In the genomic region with DNA sequence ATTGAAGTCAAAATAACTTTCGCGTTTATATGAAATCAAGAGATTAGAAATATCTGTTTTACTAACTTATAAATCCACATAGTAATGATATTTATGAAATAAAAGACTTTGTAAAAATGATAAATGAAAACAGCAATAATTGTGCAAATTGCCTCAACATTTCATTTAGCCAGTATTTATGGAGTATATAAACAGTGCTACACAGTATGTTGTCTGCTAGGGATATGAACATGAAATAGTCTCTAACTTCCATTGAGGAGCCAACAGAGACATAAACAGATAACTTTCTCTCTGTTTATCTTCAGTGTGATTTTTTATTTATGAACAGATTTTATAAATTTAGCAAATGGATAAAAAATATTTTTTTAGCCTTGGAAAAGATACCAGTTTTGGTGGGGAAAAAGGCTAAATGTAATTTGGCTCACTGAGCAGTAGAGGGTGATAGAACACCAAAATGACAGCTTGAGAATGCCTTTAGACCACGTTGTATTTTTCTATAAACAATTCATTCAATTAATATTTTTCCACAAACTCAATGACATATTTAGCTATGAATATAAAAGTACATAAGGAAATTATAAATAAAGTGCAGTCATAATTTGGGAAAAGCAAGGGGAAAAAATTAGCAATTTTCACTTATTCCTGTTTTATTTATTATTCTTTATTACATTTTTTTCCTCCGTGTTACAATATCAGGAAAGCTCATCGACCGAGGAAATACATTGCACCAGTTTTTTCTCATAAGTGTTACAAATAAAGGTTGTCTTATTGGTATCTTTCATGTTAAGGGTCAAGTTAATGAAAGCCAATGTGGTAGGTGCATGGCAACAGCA, we compare ENCODE assay signal across 8 cellular contexts. TPM values are rescaled to one million over a fixed set of nuclear protein-coding genes. Genes with fewer than 3 reads are reported as not detected.
DNase-seq lines count a peak whose midpoint lies in the region; TF ChIP-seq lines count a peak whose summit lies in the region.

No MANE protein-coding gene starts in this region.

- TF ChIP-seq POLR2A in Peyer's patch (IDR thresholded peaks at IDR 0.05) (no peak), esophagus squamous epithelium (IDR thresholded peaks at IDR 0.05) (no peak)

- H3K9me3 ChIP-seq in Peyer's patch = no peaks in the 10 kb centered on the region
- H3K9me3 ChIP-seq in esophagus squamous epithelium = no peaks in the 10 kb centered on the region
- no peaks in the 10 kb centered on the region for H3K9me3 ChIP-seq in neutrophil

- H3K4me3 ChIP-seq in Peyer's patch = no peak overlapping the region
- no peak overlapping the region for H3K4me3 ChIP-seq in esophagus squamous epithelium
- no peak overlapping the region for H3K4me3 ChIP-seq in neutrophil (ENCODE audit: low read depth in 1 of 2, low read length in 1 of 2)

- H3K27me3 ChIP-seq in Peyer's patch = no peaks in the 10 kb centered on the region
- H3K27me3 ChIP-seq in esophagus squamous epithelium = peaks cover 0 to 4% (median 0%) of the 10 kb centered on the region in 4 donors
- H3K27me3 ChIP-seq in neutrophil = no peaks in the 10 kb centered on the region

- H3K27ac ChIP-seq in Peyer's patch = no peak overlapping the region
- H3K27ac ChIP-seq in esophagus squamous epithelium = no peak overlapping the region
- no peak overlapping the region for H3K27ac ChIP-seq in neutrophil

- 38 to 46% methylated on average over 6 of the region's 6 CpGs for WGBS in esophagus squamous epithelium, 2 donors

- intact Hi-C loops in esophagus squamous epithelium (cut with DNase I) = loop anchor here (5.0 kb wide), 2 partner anchors 50 to 130 kb away; a partner anchor contains a TSS

- TF ChIP-seq CTCF in Peyer's patch (IDR thresholded peaks at IDR 0.05) (peak; percentile 63 to 96 (median 92)), esophagus squamous epithelium (IDR thresholded peaks at IDR 0.05) (peak; percentile 48 to 87 (median 78)), neutrophil (IDR thresholded peaks at IDR 0.05) (peak; percentile 45)

- no peaks in the 10 kb centered on the region for H3K4me1 ChIP-seq in Peyer's patch
- peaks cover 0 to 12% (median 0%) of the 10 kb centered on the region in 3 donors for H3K4me1 ChIP-seq in esophagus squamous epithelium
- peaks cover 10 to 16% of the 10 kb centered on the region in 2 experiments for H3K4me1 ChIP-seq in neutrophil (ENCODE audit: control insufficient read depth in 1 of 2, insufficient read depth in 1 of 2, low read depth in 1 of 2, low read length in 1 of 2)

- DNase-seq in Daoy (ENCODE audit: low read depth) = peak; percentile 27
- DNase-seq in HT-29 (ENCODE audit: low spot score) = peak; percentile 64
- DNase-seq in Peyer's patch = no peak
- DNase-seq in esophagus squamous epithelium (lab: John Stamatoyannopoulos, UW) = no peak
- no peak for DNase-seq in NCI-H1048 (lab: John Stamatoyannopoulos, UW)
- no peak for DNase-seq in H4 (ENCODE audit: low spot score)
- DNase-seq in HuH-7 (ENCODE audit: low spot score) = no peak

- H3K36me3 ChIP-seq in Peyer's patch (no peaks in the 10 kb centered on the region), esophagus squamous epithelium (no peaks in the 10 kb centered on the region), neutrophil (no peaks in the 10 kb centered on the region)

RNA-seq across cellular contexts. Expression of a gene that starts 47.4 kb away (rescaled TPM):
- 13.4 and 14.2 TPM in 2 replicates for total RNA-seq in Daoy (2014; rRNA removed; shearing (Covaris generic))
- total RNA-seq in HT-29 (2014; rRNA removed; shearing (Covaris generic)) = 2.1 and 3.1 TPM in 2 replicates
- total RNA-seq in Peyer's patch (10 to 100 TPM; 11.1 to 20.6 (median 15.4) TPM), esophagus squamous epithelium (1 to 10 TPM; 3.9 to 9.7 (median 5.7) TPM)
- total RNA-seq in H4 (2014; rRNA removed; shearing (Covaris generic)) = 5.1 and 6.9 TPM in 2 replicates

Comparison
In these comparisons a context has a peak if more than half of its experiments do, and no peak if none do; other contexts are left out.
1. DNase-seq: peak in Daoy (single experiment) and HT-29 (single experiment); none in Peyer's patch (0 of 3), esophagus squamous epithelium (single experiment), NCI-H1048 (single experiment), H4 (single experiment) and HuH-7 (single experiment).
2. Peak in every context shown above with its lines, with median percentiles within 50 percentile points of each other: CTCF ChIP-seq.